Comparison of ENCODE assay signal across 1 cellular context in the genomic region with DNA sequence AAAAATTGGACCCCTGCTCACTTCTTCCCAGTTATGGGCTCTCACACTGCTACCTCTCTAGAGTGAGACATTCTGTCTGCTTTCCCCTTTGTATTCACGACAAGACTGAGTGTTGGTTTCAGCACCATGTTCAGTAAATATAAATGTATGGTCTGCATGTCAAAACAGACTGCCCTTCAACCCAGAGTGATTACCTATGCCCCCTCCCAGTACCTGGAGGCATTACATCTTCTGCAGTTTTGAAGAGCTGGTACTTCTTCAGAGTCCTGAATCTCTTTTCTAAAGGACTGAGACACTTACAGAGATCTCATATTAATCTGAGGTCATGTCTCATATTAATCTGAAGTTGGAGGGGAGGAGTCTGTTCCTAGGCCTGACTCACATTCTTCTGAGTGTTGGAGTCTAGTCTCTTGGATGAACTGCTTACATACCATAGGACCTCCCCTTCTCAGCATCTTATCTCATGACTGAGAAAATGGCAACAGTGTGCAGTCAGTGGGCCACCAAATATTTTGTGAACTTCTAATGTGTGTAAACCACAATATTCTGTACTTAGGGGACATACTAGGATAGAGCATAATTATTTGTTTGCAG.
TF ChIP-seq lines count a peak whose summit lies in the region.

No MANE protein-coding gene starts in this region.

TF ChIP-seq in H1, 55 proteins besides CTCF, POLR2A, EP300 and RAD21 (continued from another document):
- TF ChIP-seq SAP30 (IDR thresholded peaks at IDR 0.05; ENCODE audit: insufficient read depth, insufficient replicate concordance, low read length) (no peak), USF2 (IDR thresholded peaks at IDR 0.05; ENCODE audit: low read length) (no peak), BACH1 (IDR thresholded peaks at IDR 0.05; ENCODE audit: low read length) (no peak), RXRA (IDR thresholded peaks at IDR 0.05; ENCODE audit: insufficient read depth, low read depth, low read length) (no peak), KDM1A (IDR thresholded peaks at IDR 0.05; ENCODE audit: borderline replicate concordance, low read length) (no peak), ASH2L (IDR thresholded peaks at IDR 0.05; ENCODE audit: low read length) (no peak), MAX (IDR thresholded peaks at IDR 0.05) (no peak), TCF12 (IDR thresholded peaks at IDR 0.05; ENCODE audit: low read depth, low read length) (no peak), BCL11A (IDR thresholded peaks at IDR 0.05; ENCODE audit: low read depth in 2 of 2, low read length in 2 of 2) (no peak)
